Comparison of ENCODE assay signal across 3 cellular contexts in the genomic region with DNA sequence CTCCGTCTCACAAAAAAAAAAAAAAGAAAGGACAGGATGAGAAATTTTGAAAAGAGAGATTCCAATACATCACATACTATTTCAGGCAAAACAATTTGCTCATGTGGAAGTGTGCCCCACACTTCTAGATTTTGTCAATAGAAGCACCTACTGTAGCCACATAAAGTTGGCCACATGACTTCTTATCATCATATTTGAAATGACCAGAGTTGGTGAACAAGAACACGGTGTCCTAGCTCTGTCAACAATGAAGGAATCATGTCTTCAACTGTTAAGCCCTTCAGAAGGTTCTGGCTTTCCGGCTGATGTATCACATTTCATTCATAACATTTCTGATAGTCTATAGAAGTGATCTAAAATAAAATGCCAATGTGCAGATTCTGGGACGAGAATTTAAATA.
"Had no signal": no experiment of that assay in that cellular context is flagged by ENCODE, and none has a peak within 500 bp of the region (broad histone marks: within the 10 kb centered on the region; RNA-seq: fewer than 3 reads in every experiment).

No MANE protein-coding gene starts in this region.

- ATAC-seq: GM12878 had no signal

- H3K4me3 ChIP-seq: GM12878 had no signal

- DNase-seq: GDM1, GF-D8 had no signal
